Comparison of ENCODE assay signal across 28 cellular contexts in genomic region chr4:185712350-185713024, GRCh38.
A peak's percentile ranks its signal among the peaks of the same experiment; 100 is the strongest.
DNase-seq lines count a peak whose midpoint lies in the region; ATAC-seq, FAIRE-seq and TF ChIP-seq lines count a peak whose summit lies in the region.
"Had no signal": no experiment of that assay in that cellular context is flagged by ENCODE, and none has a peak within 500 bp of the region (broad histone marks: within the 10 kb centered on the region; RNA-seq: fewer than 3 reads in every experiment).

No MANE protein-coding gene starts in this region.

- no TSS peak for BruUV-seq in Caco-2 (replicated peaks; lab: Mats Ljungman, UMichigan)

- peak overlapping the region; percentile 96 for H3K27ac Mint-ChIP-seq in Caco-2 (ENCODE audit: unreplicated experiment)
- H3K27ac Mint-ChIP-seq: activated CD4-positive, alpha-beta memory T cell treated with anti-CD3 and anti-CD28 coated beads for 36 hours; activated T-cell treated with anti-CD3 and anti-CD28 coated beads, Interleukin-2, amount 50 U/mL, for 72 hours; mesothelial cell of epicardium; naive B cell; stimulated activated naive B cell treated with anti-CD40 and anti-IgM and Interleukin-4, amounts not matched to agents 10 μg/mL and 1 μg/mL and 100 μg/mL, for 72 hours had no signal

- H4K20me1 ChIP-seq in hepatocyte (ENCODE audit: insufficient read depth, poor library complexity, severe bottlenecking): no peaks in the 10 kb centered on the region

- H3K4me2 ChIP-seq in hepatocyte: peak overlapping the region; percentile 52
- H3K4me2 ChIP-seq: KMS-11, PC-9 had no signal

- POLR2A ChIA-PET in Caco-2 (lab: Charles Lee): no interaction called here

- no peak for TF ChIP-seq CTCF in Caco-2 (IDR thresholded peaks at IDR 0.05; ENCODE audit: insufficient read depth in 1 of 2, low read depth in 1 of 2, low read length in 1 of 2, severe bottlenecking in 1 of 2, unreplicated experiment in 1 of 2)
- TF ChIP-seq CTCF in brain microvascular endothelial cell (IDR thresholded peaks at IDR 0.05; ENCODE audit: low read depth, low read length, missing control alignments): no peak
- TF ChIP-seq CTCF in hepatocyte (IDR thresholded peaks at IDR 0.05; ENCODE audit: poor library complexity): no peak
- TF ChIP-seq CTCF in pancreas (IDR thresholded peaks at IDR 0.05): no peak

- H3K4me1 Mint-ChIP-seq in Caco-2 (ENCODE audit: low read depth, unreplicated experiment): peaks cover 35% of the 10 kb centered on the region
- H3K4me1 Mint-ChIP-seq: mesothelial cell of epicardium, naive B cell had no signal

- no peak overlapping the region for H2AFZ ChIP-seq in hepatocyte
- H2AFZ ChIP-seq: PC-9 had no signal

- ATAC-seq in pancreas: peak; percentile 4 to 35 (median 14)
- ATAC-seq: activated T-cell treated with anti-CD3 and anti-CD28 coated beads, Interleukin-2, amount 50 U/mL, for 72 hours; left lung; stimulated activated naive B cell treated with anti-CD40 and anti-IgM and Interleukin-4, amounts not matched to agents 10 μg/mL and 1 μg/mL and 100 μg/mL, for 72 hours had no signal

- intact Hi-C loops in Caco-2 (cut with micrococcal nuclease; ENCODE audit: unreplicated experiment) (loop anchor here (1.0 to 2.0 kb wide), 3 partner anchors 62 to 118 kb away; no protein-coding TSS in a partner anchor), pancreas (cut with DNase I) (no loop called here)

- peaks cover 5% of the 10 kb centered on the region for H3K79me2 ChIP-seq in hepatocyte

- H3K27me3 ChIP-seq in Caco-2 (replicated peaks; ENCODE audit: control insufficient read depth, insufficient read depth, low read length) (no peaks in the 10 kb centered on the region), brain microvascular endothelial cell (replicated peaks) (no peaks in the 10 kb centered on the region), hepatocyte (no peaks in the 10 kb centered on the region), pancreas (no peaks in the 10 kb centered on the region)
- H3K27me3 ChIP-seq: left lung, suprapubic skin had no signal

- peak overlapping the region; percentile 49 for H3K4me3 Mint-ChIP-seq in Caco-2 (ENCODE audit: unreplicated experiment)
- H3K4me3 Mint-ChIP-seq: activated CD4-positive, alpha-beta memory T cell treated with anti-CD3 and anti-CD28 coated beads for 36 hours; activated T-cell treated with anti-CD3 and anti-CD28 coated beads, Interleukin-2, amount 50 U/mL, for 72 hours; mesothelial cell of epicardium; naive B cell; stimulated activated naive B cell treated with anti-CD40 and anti-IgM and Interleukin-4, amounts not matched to agents 10 μg/mL and 1 μg/mL and 100 μg/mL, for 72 hours had no signal

- peak overlapping the region; percentile 82 for H3K27ac ChIP-seq in brain microvascular endothelial cell
- H3K27ac ChIP-seq in hepatocyte: peak overlapping the region; percentile 98
- peak overlapping the region in 3 of 4 donors; percentile 22 to 58 (median 42) for H3K27ac ChIP-seq in pancreas
- H3K27ac ChIP-seq: KMS-11, PC-9, suprapubic skin had no signal

- DNase-seq in Caco-2 (peak; percentile 53 to 64), brain microvascular endothelial cell (no peak), hepatocyte (ENCODE audit: low spot score) (peak; percentile 60), pancreas (peak in 3 of 6 donors; percentile 26 to 61 (median 39)), HK-2 (ENCODE audit: unreplicated experiment) (no peak), medulla oblongata (ENCODE audit: extremely low spot score) (no peak), CD1c-positive myeloid dendritic cell (ENCODE audit: extremely low spot score) (no peak)
- DNase-seq: ACHN; activated CD4-positive, alpha-beta memory T cell treated with anti-CD3 and anti-CD28 coated beads for 36 hours; activated CD4-positive, alpha-beta T cell treated with anti-CD3 and anti-CD28 coated beads for 1 hour; activated T-cell treated with anti-CD3 and anti-CD28 coated beads, Interleukin-2, amount 50 U/mL, for 72 hours; DMS153; HCEC 1CT; left lung; naive B cell; NCI-H1436; NCI-H2081; NCI-H526; occipital lobe; PC-9; SHP77; stimulated activated naive B cell treated with anti-CD40 and anti-IgM and Interleukin-4, amounts not matched to agents 10 μg/mL and 1 μg/mL and 100 μg/mL, for 72 hours had no signal

- no peaks in the 10 kb centered on the region for H3K9me3 Mint-ChIP-seq in Caco-2 (ENCODE audit: unreplicated experiment)
- H3K9me3 Mint-ChIP-seq: activated CD4-positive, alpha-beta memory T cell treated with anti-CD3 and anti-CD28 coated beads for 36 hours; activated T-cell treated with anti-CD3 and anti-CD28 coated beads, Interleukin-2, amount 50 U/mL, for 72 hours; mesothelial cell of epicardium; stimulated activated naive B cell treated with anti-CD40 and anti-IgM and Interleukin-4, amounts not matched to agents 10 μg/mL and 1 μg/mL and 100 μg/mL, for 72 hours had no signal

- CTCF ChIA-PET in Caco-2 (lab: Charles Lee): no interaction called here

- in situ Hi-C loops in brain microvascular endothelial cell (cut with HindIII; ENCODE audit: low pct_ligation_motif_present, low sequenced_read_pairs): no loop called here

- peaks cover 8% of the 10 kb centered on the region for H3K36me3 Mint-ChIP-seq in Caco-2 (ENCODE audit: insufficient read depth, unreplicated experiment)
- H3K36me3 Mint-ChIP-seq: activated CD4-positive, alpha-beta memory T cell treated with anti-CD3 and anti-CD28 coated beads for 36 hours; mesothelial cell of epicardium; stimulated activated naive B cell treated with anti-CD40 and anti-IgM and Interleukin-4, amounts not matched to agents 10 μg/mL and 1 μg/mL and 100 μg/mL, for 72 hours had no signal

- no peak for FAIRE-seq in pancreas (lab: Jason Lieb, UNC)
- FAIRE-seq: GM12891, small intestine, urothelium cell line had no signal

- no peaks in the 10 kb centered on the region for H3K9me2 ChIP-seq in hepatocyte (replicated peaks; ENCODE audit: insufficient read depth)

- H3K4me1 ChIP-seq in Caco-2 (peaks cover 37% of the 10 kb centered on the region), hepatocyte (ENCODE audit: insufficient read depth) (peaks cover 26% of the 10 kb centered on the region), pancreas (peaks cover 26 to 61% (median 37%) of the 10 kb centered on the region in 3 donors)

- H3K4me3 ChIP-seq in Caco-2 (ENCODE audit: low read depth, low read length) (no peak overlapping the region), brain microvascular endothelial cell (ENCODE audit: low read depth, low read length) (no peak overlapping the region), hepatocyte (no peak overlapping the region), pancreas (no peak overlapping the region)
- H3K4me3 ChIP-seq: left lung, PC-9, suprapubic skin had no signal

- 72% methylated on average over 18 of the region's 18 CpGs for WGBS in hepatocyte (ENCODE audit: low lambda C conversion rate, missing lambda C conversion rate)
- 50% methylated on average over 18 of the region's 18 CpGs for WGBS in pancreas, 2 donors

- H3K36me3 ChIP-seq in Caco-2 (ENCODE audit: control insufficient read depth, insufficient read depth, low read length) (no peaks in the 10 kb centered on the region; the same call in 1 of the 2 replicates), brain microvascular endothelial cell (replicated peaks) (no peaks in the 10 kb centered on the region), hepatocyte (replicated peaks; ENCODE audit: insufficient read depth, low read depth) (no peaks in the 10 kb centered on the region), pancreas (no peaks in the 10 kb centered on the region)
- H3K36me3 ChIP-seq: left lung, suprapubic skin had no signal

- H3K27me3 Mint-ChIP-seq in Caco-2 (ENCODE audit: insufficient read depth, unreplicated experiment): no peaks in the 10 kb centered on the region

- 0 out of 2 replicates have a peak, but pooled peaks cover 4% of the 10 kb centered on the region for H3K9me3 ChIP-seq in Caco-2
- H3K9me3 ChIP-seq in hepatocyte (ENCODE audit: low read depth): no peaks in the 10 kb centered on the region
- H3K9me3 ChIP-seq in pancreas: no peaks in the 10 kb centered on the region
- H3K9me3 ChIP-seq: left lung, suprapubic skin had no signal

Comparison
In these comparisons a context has a peak if more than half of its experiments do, and no peak if none do; other contexts are left out.
1. DNase-seq: peak in Caco-2 (2 of 2) and hepatocyte (single experiment); none in brain microvascular endothelial cell (single experiment), HK-2 (single experiment), medulla oblongata (single experiment) and CD1c-positive myeloid dendritic cell (single experiment).
2. H3K27ac ChIP-seq: peak in every context shown above with its lines; median percentile 98 in hepatocyte; 82 in brain microvascular endothelial cell; 42 in pancreas.